In genomic region chr2:38082727-38083126, GRCh38 we compare ENCODE assay signal across 1 cellular context. TPM values are rescaled to one million over a fixed set of nuclear protein-coding genes. Genes with fewer than 3 reads are reported as not detected.
"Had no signal": no experiment of that assay in that cellular context is flagged by ENCODE, and none has a peak within 500 bp of the region (broad histone marks: within the 10 kb centered on the region; RNA-seq: fewer than 3 reads in every experiment).

No MANE protein-coding gene starts in this region.

RNA-seq across cellular contexts. Expression of gene CYP1B1, which starts 6.8 kb away (rescaled TPM):
- total RNA-seq: endothelial cell of umbilical vein had no signal
